14 cellular contexts compared by ENCODE assay signal in the genomic region with DNA sequence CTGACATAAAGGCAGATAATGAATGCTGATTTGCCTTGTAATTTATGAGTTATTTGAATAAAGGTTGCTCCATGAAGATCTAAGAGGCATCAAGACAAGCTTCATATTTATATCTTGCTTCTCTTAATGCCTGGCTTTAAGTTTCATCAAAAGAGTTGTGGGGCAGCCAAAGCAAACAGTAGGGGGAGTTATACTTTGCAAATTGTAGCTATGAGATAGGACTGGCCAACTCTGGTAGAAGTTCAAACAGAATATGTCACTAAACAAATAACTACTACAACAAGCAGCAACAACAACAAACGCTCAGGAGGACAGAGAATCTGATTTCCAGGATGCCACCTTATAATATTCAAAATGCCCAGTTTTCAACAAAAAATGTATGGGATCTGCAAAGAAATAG.
DNase-seq lines count a peak whose midpoint lies in the region; ATAC-seq and TF ChIP-seq lines count a peak whose summit lies in the region.
"Had no signal": no experiment of that assay in that cellular context is flagged by ENCODE, and none has a peak within 500 bp of the region (broad histone marks: within the 10 kb centered on the region; RNA-seq: fewer than 3 reads in every experiment).

No MANE protein-coding gene starts in this region.

- TF ChIP-seq CTCF in A673 (conservative IDR thresholded peaks at IDR 0.05; ENCODE audit: low read depth, low read length), result peak; percentile 38; the same call in 1 of the 2 replicates
- TF ChIP-seq CTCF in HCT116 (IDR thresholded peaks at IDR 0.05 in 2 of 3, conservative IDR thresholded peaks at IDR 0.05 in 1 of 3; ENCODE audit: borderline replicate concordance in 1 of 3, insufficient read depth in 1 of 3, low read depth in 2 of 3, low read length in 2 of 3), result peak; percentile 28 to 47 (median 44); a peak in 5 of 6 replicates
- peak; percentile 63 for TF ChIP-seq CTCF in PC-3 (conservative IDR thresholded peaks at IDR 0.05; ENCODE audit: low read depth, low read length)

- TF ChIP-seq POLR2A in HCT116 (IDR thresholded peaks at IDR 0.05; ENCODE audit: borderline replicate concordance, extremely low read depth, insufficient read depth, insufficient read length), result no peak
- no peak for TF ChIP-seq POLR2A in erythroblast (IDR thresholded peaks at IDR 0.05; ENCODE audit: low read length)

- BruUV-seq in A673 (replicated peaks; lab: Mats Ljungman, UMichigan) (no TSS peak), HCT116 (replicated peaks; lab: Mats Ljungman, UMichigan) (no TSS peak), PC-3 (replicated peaks; lab: Mats Ljungman, UMichigan) (no TSS peak)

- CTCF ChIA-PET in A673 (lab: Charles Lee) (interaction anchor here (0.5 kb wide), 1 partner anchor 98 kb away, joined by 3 read pairs; no protein-coding TSS in a partner anchor), HCT116 (lab: Charles Lee) (interaction anchor here (0.5 kb wide), 1 partner anchor 36 kb away, joined by 3 read pairs; no protein-coding TSS in a partner anchor), PC-3 (lab: Charles Lee) (interaction anchor here (0.5 to 0.6 kb wide), 2 partner anchors 29 to 1540 kb away, joined by 3 to 4 read pairs; no protein-coding TSS in a partner anchor)

- no peak overlapping the region for H3K9ac ChIP-seq in HCT116 (ENCODE audit: low read length)
- no peak overlapping the region for H3K9ac ChIP-seq in PC-3 (ENCODE audit: low read length)

- no peak overlapping the region for H3K27ac ChIP-seq in A673 (ENCODE audit: low read depth, low read length, poor library complexity, severe bottlenecking)
- no peak overlapping the region for H3K27ac ChIP-seq in HCT116 (ENCODE audit: low read depth, low read length)
- peak overlapping the region; percentile 30 for H3K27ac ChIP-seq in PC-3 (ENCODE audit: low read length)
- H3K27ac ChIP-seq: prostate gland had no signal

- H3K79me2 ChIP-seq in HCT116 (ENCODE audit: insufficient read depth, low read length) (no peaks in the 10 kb centered on the region), PC-3 (ENCODE audit: low read length) (no peaks in the 10 kb centered on the region)

- H2AFZ ChIP-seq in HCT116 (ENCODE audit: low read depth, low read length, poor library complexity, severe bottlenecking) (no peak overlapping the region), PC-3 (ENCODE audit: low read length) (no peak overlapping the region)

- H3K4me1 ChIP-seq in A673 (ENCODE audit: insufficient read depth, low read length, poor library complexity, severe bottlenecking) (no peaks in the 10 kb centered on the region), HCT116 (ENCODE audit: control insufficient read depth in 1 of 2, insufficient read depth in 2 of 2, low read length in 2 of 2) (peaks cover 2 to 11% of the 10 kb centered on the region in 2 experiments; a peak in 3 of 4 replicates), PC-3 (ENCODE audit: insufficient read depth, low read length) (peaks cover 39% of the 10 kb centered on the region)
- H3K4me1 ChIP-seq: prostate gland had no signal

- H4K20me1 ChIP-seq in HCT116 (ENCODE audit: insufficient read depth) (no peaks in the 10 kb centered on the region), PC-3 (ENCODE audit: low read length) (no peaks in the 10 kb centered on the region)

- RAD21 ChIA-PET in HCT116 (lab: Charles Lee; ENCODE audit: low non-redundant PET in 1 of 2, low total read pairs in 2 of 2, uncharacterized antibody in 2 of 2, unreplicated experiment in 2 of 2), result no interaction called here

- H3K9me3 ChIP-seq in A673 (ENCODE audit: low read depth, low read length, poor library complexity, severe bottlenecking) (no peaks in the 10 kb centered on the region), HCT116 (ENCODE audit: control insufficient read depth in 1 of 2, insufficient read depth in 1 of 2, low read depth in 1 of 2, low read length in 2 of 2) (no peaks in the 10 kb centered on the region), PC-3 (ENCODE audit: low read length) (no peaks in the 10 kb centered on the region)
- H3K9me3 ChIP-seq: prostate gland had no signal

- H3K4me3 ChIP-seq in A673 (ENCODE audit: low read depth, low read length, poor library complexity, severe bottlenecking) (no peak overlapping the region), HCT116 (replicated peaks in 1 of 2; ENCODE audit: low read depth in 1 of 2, low read length in 2 of 2) (no peak overlapping the region), PC-3 (ENCODE audit: low read length) (no peak overlapping the region)
- H3K4me3 ChIP-seq: prostate gland had no signal

- H3K4me2 ChIP-seq in HCT116 (ENCODE audit: low read length) (no peak overlapping the region), PC-3 (ENCODE audit: low read length) (peak overlapping the region; percentile 63)

- TF ChIP-seq RAD21 in HCT116 (IDR thresholded peaks at IDR 0.05; ENCODE audit: low read depth), result peak; percentile 54

- H3K9me2 ChIP-seq in HCT116 (ENCODE audit: insufficient read depth) (no peaks in the 10 kb centered on the region), PC-3 (replicated peaks; ENCODE audit: low read length) (no peaks in the 10 kb centered on the region)

- no peaks in the 10 kb centered on the region for H3K27me3 ChIP-seq in A673 (replicated peaks; ENCODE audit: insufficient read depth, low read depth, low read length, poor library complexity)
- H3K27me3 ChIP-seq in HCT116 (ENCODE audit: insufficient read depth, low read length), result no peaks in the 10 kb centered on the region
- H3K27me3 ChIP-seq in PC-3 (ENCODE audit: low read length), result no peaks in the 10 kb centered on the region

- no peaks in the 10 kb centered on the region for H3F3A ChIP-seq in PC-3 (ENCODE audit: low read length, unreplicated experiment)

- no peak for DNase-seq in A673 (ENCODE audit: low spot score)
- DNase-seq in HCT116 (ENCODE audit: low read depth, low spot score), result no peak
- peak; percentile 73 for DNase-seq in PC-3
- DNase-seq in erythroblast (lab: John Stamatoyannopoulos, UW), result peak; percentile 7 to 8
- DNase-seq in UCSD-AML1 (lab: John Stamatoyannopoulos, UW; ENCODE audit: unreplicated experiment), result no peak
- DNase-seq: activated CD4-positive, alpha-beta memory T cell treated with anti-CD3 and anti-CD28 coated beads for 36 hours; activated effector memory CD4-positive, alpha-beta T cell treated with anti-CD3 and anti-CD28 coated beads, Interleukin-2, amount 50 U/mL, for 16 hours; left cardiac atrium; NCI-H1436; NCI-H526 had no signal

- intact Hi-C loops in A673 (cut with micrococcal nuclease; ENCODE audit: unreplicated experiment), result no loop called here
- intact Hi-C loops in HCT116 (cut with micrococcal nuclease), result no loop called here
- intact Hi-C loops in PC-3 (cut with micrococcal nuclease), result loop anchor here (1.0 kb wide), 1 partner anchor 26 kb away; no protein-coding TSS in a partner anchor

- POLR2A ChIA-PET in A673 (lab: Charles Lee; ENCODE audit: low non-redundant PET) (no interaction called here), HCT116 (lab: Charles Lee) (no interaction called here), PC-3 (lab: Charles Lee; ENCODE audit: unreplicated experiment) (no interaction called here)

- H3K36me3 ChIP-seq in A673 (ENCODE audit: insufficient read depth, low read length, poor library complexity, severe bottlenecking) (no peaks in the 10 kb centered on the region), HCT116 (ENCODE audit: control insufficient read depth in 1 of 2, insufficient read depth in 2 of 2, low read length in 2 of 2) (no peaks in the 10 kb centered on the region), PC-3 (ENCODE audit: low read depth, low read length) (no peaks in the 10 kb centered on the region)
- H3K36me3 ChIP-seq: prostate gland had no signal

- ATAC-seq in HCT116 (peak; percentile 64), PC-3 (peak; percentile 76), HG02678 (IDR thresholded peaks at IDR 0.05; ENCODE audit: unreplicated experiment) (no peak), HG03108 (IDR thresholded peaks at IDR 0.05; ENCODE audit: unreplicated experiment) (no peak), GM18909 (IDR thresholded peaks at IDR 0.05; ENCODE audit: poor library complexity, unreplicated experiment) (no peak)
- ATAC-seq: left cardiac atrium had no signal

TF ChIP-seq in HCT116, 20 proteins besides CTCF, POLR2A, EP300 and RAD21:
- TF ChIP-seq, protein P1, sequence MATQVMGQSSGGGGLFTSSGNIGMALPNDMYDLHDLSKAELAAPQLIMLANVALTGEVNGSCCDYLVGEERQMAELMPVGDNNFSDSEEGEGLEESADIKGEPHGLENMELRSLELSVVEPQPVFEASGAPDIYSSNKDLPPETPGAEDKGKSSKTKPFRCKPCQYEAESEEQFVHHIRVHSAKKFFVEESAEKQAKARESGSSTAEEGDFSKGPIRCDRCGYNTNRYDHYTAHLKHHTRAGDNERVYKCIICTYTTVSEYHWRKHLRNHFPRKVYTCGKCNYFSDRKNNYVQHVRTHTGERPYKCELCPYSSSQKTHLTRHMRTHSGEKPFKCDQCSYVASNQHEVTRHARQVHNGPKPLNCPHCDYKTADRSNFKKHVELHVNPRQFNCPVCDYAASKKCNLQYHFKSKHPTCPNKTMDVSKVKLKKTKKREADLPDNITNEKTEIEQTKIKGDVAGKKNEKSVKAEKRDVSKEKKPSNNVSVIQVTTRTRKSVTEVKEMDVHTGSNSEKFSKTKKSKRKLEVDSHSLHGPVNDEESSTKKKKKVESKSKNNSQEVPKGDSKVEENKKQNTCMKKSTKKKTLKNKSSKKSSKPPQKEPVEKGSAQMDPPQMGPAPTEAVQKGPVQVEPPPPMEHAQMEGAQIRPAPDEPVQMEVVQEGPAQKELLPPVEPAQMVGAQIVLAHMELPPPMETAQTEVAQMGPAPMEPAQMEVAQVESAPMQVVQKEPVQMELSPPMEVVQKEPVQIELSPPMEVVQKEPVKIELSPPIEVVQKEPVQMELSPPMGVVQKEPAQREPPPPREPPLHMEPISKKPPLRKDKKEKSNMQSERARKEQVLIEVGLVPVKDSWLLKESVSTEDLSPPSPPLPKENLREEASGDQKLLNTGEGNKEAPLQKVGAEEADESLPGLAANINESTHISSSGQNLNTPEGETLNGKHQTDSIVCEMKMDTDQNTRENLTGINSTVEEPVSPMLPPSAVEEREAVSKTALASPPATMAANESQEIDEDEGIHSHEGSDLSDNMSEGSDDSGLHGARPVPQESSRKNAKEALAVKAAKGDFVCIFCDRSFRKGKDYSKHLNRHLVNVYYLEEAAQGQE (IDR thresholded peaks at IDR 0.05; ENCODE audit: low read depth), result no peak
- TF ChIP-seq TCF7L2 (IDR thresholded peaks at IDR 0.05; ENCODE audit: borderline replicate concordance, extremely low read depth, insufficient read depth, insufficient read length), result no peak
- TF ChIP-seq EGR1 (IDR thresholded peaks at IDR 0.05; ENCODE audit: low read depth), result no peak
- no peak for TF ChIP-seq SP1 (IDR thresholded peaks at IDR 0.05; ENCODE audit: low read depth)

Comparison
In these comparisons a context has a peak if more than half of its experiments do, and no peak if none do; other contexts are left out.
1. DNase-seq: peak in PC-3 (single experiment) and erythroblast (2 of 2); none in A673 (single experiment), HCT116 (single experiment) and UCSD-AML1 (single experiment).
2. ATAC-seq: peak in HCT116 (single experiment) and PC-3 (single experiment); none in HG02678 (single experiment), HG03108 (single experiment) and GM18909 (single experiment).
3. Peak in every context shown above with its lines, with median percentiles within 50 percentile points of each other: CTCF ChIP-seq.